Comparison of ENCODE assay signal across 12 cellular contexts in the genomic region with DNA sequence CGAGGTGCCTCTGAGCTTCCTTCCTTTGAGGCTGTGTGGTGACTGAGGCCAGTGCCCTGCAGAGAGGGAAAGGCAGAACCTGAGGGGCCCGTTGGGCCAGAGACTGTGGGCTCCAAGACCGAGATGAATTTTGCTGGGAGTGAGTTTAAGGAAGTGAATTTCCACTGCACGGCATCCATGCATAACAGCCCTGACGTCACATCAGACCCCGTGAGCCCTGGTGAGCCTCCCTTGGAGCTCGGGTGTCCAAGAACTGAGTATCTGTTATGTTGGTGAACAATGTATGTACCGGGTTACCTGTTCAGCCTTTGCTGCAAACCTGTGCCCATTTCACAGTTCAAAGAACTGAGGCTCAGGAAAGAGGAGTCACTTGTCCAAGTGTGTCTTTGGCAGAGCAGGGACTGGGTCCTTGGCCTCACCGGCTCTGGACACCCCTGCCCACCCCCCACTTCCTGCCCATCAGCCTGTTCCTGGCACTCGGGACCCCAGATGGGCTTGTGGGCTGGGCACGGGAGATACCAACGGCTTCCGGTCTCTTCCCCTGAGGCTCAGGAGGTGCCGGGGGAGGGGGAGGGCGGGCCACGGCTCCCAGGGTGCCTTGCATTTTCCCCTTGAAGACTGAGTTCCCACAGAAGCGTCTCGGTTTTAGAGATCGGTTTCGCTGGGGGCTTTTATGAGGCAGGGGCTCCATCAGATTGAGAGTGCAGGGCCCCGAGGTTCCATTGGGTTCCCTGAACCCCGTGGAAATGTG. TPM values are rescaled to one million over a fixed set of nuclear protein-coding genes. Genes with fewer than 3 reads are reported as not detected.
DNase-seq lines count a peak whose midpoint lies in the region; ATAC-seq lines count a peak whose summit lies in the region.
"Had no signal": no experiment of that assay in that cellular context is flagged by ENCODE, and none has a peak within 500 bp of the region (broad histone marks: within the 10 kb centered on the region; RNA-seq: fewer than 3 reads in every experiment).

No MANE protein-coding gene starts in this region.

- H3K36me3 Mint-ChIP-seq in CD8-positive, alpha-beta memory T cell: peaks cover 0 to 1% (median 0%) of the 10 kb centered on the region in 3 donors
- H3K36me3 Mint-ChIP-seq in T-helper 1 cell treated with Interleukin-12 subunit alpha and Interleukin-12 subunit beta and Interleukin-4 antibody, amounts not matched to agents 30 μg/mL and 1 μg/mL, for 36 hours (ENCODE audit: low read depth): peaks cover 5% of the 10 kb centered on the region

- no peaks in the 10 kb centered on the region for H3K27me3 Mint-ChIP-seq in CD8-positive, alpha-beta memory T cell
- H3K27me3 Mint-ChIP-seq in T-helper 1 cell treated with Interleukin-12 subunit alpha and Interleukin-12 subunit beta and Interleukin-4 antibody, amounts not matched to agents 30 μg/mL and 1 μg/mL, for 36 hours (ENCODE audit: low read depth): peaks cover 3% of the 10 kb centered on the region

- CTCF ChIA-PET in CD8-positive, alpha-beta memory T cell (lab: Charles Lee): interaction anchor here (2.0 kb wide), 1 partner anchor 30 kb away, joined by 11 read pairs; no protein-coding TSS in a partner anchor

- H2AFZ ChIP-seq in neuronal stem cell (ENCODE audit: low read length): no peak overlapping the region

- H3K9me3 ChIP-seq in CD8-positive, alpha-beta memory T cell (ENCODE audit: low read length): no peaks in the 10 kb centered on the region
- H3K9me3 ChIP-seq in neuronal stem cell (replicated peaks in 1 of 2; ENCODE audit: control insufficient read depth in 2 of 2, insufficient read depth in 1 of 2, low read depth in 1 of 2, low read length in 2 of 2): no peaks in the 10 kb centered on the region
- H3K9me3 ChIP-seq: transverse colon had no signal

- ATAC-seq in GM21576 (IDR thresholded peaks at IDR 0.05; ENCODE audit: unreplicated experiment): no peak
- ATAC-seq: gastroesophageal sphincter had no signal

- no peak overlapping the region for H3K9ac ChIP-seq in neuronal stem cell (ENCODE audit: low read depth, low read length, poor library complexity)

- H3K27me3 ChIP-seq in CD8-positive, alpha-beta memory T cell (ENCODE audit: insufficient read depth, low read length, poor library complexity, severe bottlenecking): no peaks in the 10 kb centered on the region
- H3K27me3 ChIP-seq in neuronal stem cell (ENCODE audit: control insufficient read depth in 3 of 3, insufficient read depth in 3 of 3, low read depth in 1 of 3, low read length in 3 of 3): peaks cover 0 to 12% (median 2%) of the 10 kb centered on the region in 3 experiments

- no peak overlapping the region for H3K23ac ChIP-seq in neuronal stem cell (ENCODE audit: low read depth, low read length, poor library complexity)

- no CpG with 5 or more reads among the region's 22 CpGs for WGBS in neuronal stem cell (ENCODE audit: extremely low coverage in 2 of 2, insufficient read length in 2 of 2, insufficient replicate concordance in 1 of 2), 2 donors

- H3K4me3 Mint-ChIP-seq in CD8-positive, alpha-beta memory T cell: peak overlapping the region; percentile 34 to 81 (median 64)
- H3K4me3 Mint-ChIP-seq in T-helper 1 cell treated with Interleukin-12 subunit alpha and Interleukin-12 subunit beta and Interleukin-4 antibody, amounts not matched to agents 30 μg/mL and 1 μg/mL, for 36 hours: peak overlapping the region; percentile 23

- peak overlapping the region; percentile 41 for H2AK5ac ChIP-seq in neuronal stem cell (ENCODE audit: low read depth, low read length)

- H2BK120ac ChIP-seq in neuronal stem cell (ENCODE audit: low read depth, low read length): no peak overlapping the region

- H3K4me2 ChIP-seq in neuronal stem cell (ENCODE audit: insufficient read depth, low read length, poor library complexity, severe bottlenecking): no peak overlapping the region

- H2BK15ac ChIP-seq in neuronal stem cell (ENCODE audit: low read length): no peak overlapping the region

- peaks cover 41% of the 10 kb centered on the region for H3K4me1 ChIP-seq in CD8-positive, alpha-beta memory T cell (ENCODE audit: insufficient read depth, low read length)
- no peaks in the 10 kb centered on the region for H3K4me1 ChIP-seq in neuronal stem cell (ENCODE audit: control insufficient read depth in 2 of 2, insufficient read depth in 1 of 2, low read depth in 1 of 2, low read length in 2 of 2)
- H3K4me1 ChIP-seq: gastroesophageal sphincter, transverse colon had no signal

- H2BK12ac ChIP-seq in neuronal stem cell (ENCODE audit: low read length): no peak overlapping the region

- peaks cover 51 to 62% (median 53%) of the 10 kb centered on the region in 3 donors for H3K4me1 Mint-ChIP-seq in CD8-positive, alpha-beta memory T cell
- H3K4me1 Mint-ChIP-seq in T-helper 1 cell treated with Interleukin-12 subunit alpha and Interleukin-12 subunit beta and Interleukin-4 antibody, amounts not matched to agents 30 μg/mL and 1 μg/mL, for 36 hours (ENCODE audit: low read depth): peaks cover 49% of the 10 kb centered on the region

- POLR2A ChIA-PET in CD8-positive, alpha-beta memory T cell (lab: Charles Lee): interaction anchor here (0.8 kb wide), 1 partner anchor 9 kb away, joined by 4 read pairs; no protein-coding TSS in a partner anchor

- H3K27ac Mint-ChIP-seq in CD8-positive, alpha-beta memory T cell: peak overlapping the region; percentile 1 to 82 (median 50)
- H3K27ac Mint-ChIP-seq in T-helper 1 cell treated with Interleukin-12 subunit alpha and Interleukin-12 subunit beta and Interleukin-4 antibody, amounts not matched to agents 30 μg/mL and 1 μg/mL, for 36 hours: no peak overlapping the region

- H3K4ac ChIP-seq in neuronal stem cell (ENCODE audit: low read length): no peak overlapping the region

- peak overlapping the region; percentile 27 for H3K18ac ChIP-seq in neuronal stem cell (ENCODE audit: low read length)

- no peak overlapping the region for H3K27ac ChIP-seq in CD8-positive, alpha-beta memory T cell (ENCODE audit: low read depth, low read length)
- no peak overlapping the region for H3K27ac ChIP-seq in neuronal stem cell (replicated peaks; ENCODE audit: low read length)
- H3K27ac ChIP-seq: gastroesophageal sphincter, transverse colon had no signal

- no peaks in the 10 kb centered on the region for H3K9me3 Mint-ChIP-seq in CD8-positive, alpha-beta memory T cell
- peaks cover 5% of the 10 kb centered on the region for H3K9me3 Mint-ChIP-seq in T-helper 1 cell treated with Interleukin-12 subunit alpha and Interleukin-12 subunit beta and Interleukin-4 antibody, amounts not matched to agents 30 μg/mL and 1 μg/mL, for 36 hours

- peak overlapping the region; percentile 1 for H3K4me3 ChIP-seq in CD8-positive, alpha-beta memory T cell (ENCODE audit: low read length)
- no peak overlapping the region for H3K4me3 ChIP-seq in neuronal stem cell (ENCODE audit: low read length in 2 of 2)
- H3K4me3 ChIP-seq: gastroesophageal sphincter, transverse colon had no signal

- DNase-seq in CD8-positive, alpha-beta memory T cell: peak; percentile 15 to 55 (median 18)
- DNase-seq in activated gamma-delta T cell treated with anti-CD3 and anti-CD28 coated beads, Interleukin-2, amount 50 U/mL, for 16 hours (ENCODE audit: low read depth): peak; percentile 14
- DNase-seq in neuronal stem cell (ENCODE audit: low spot score) (no peak), DMS79 (lab: John Stamatoyannopoulos, UW) (no peak), islet precursor cell (no peak)
- DNase-seq in NK-92 treated with Interleukin-12 subunit alpha and Interleukin-12 subunit beta, amount 100 ng/mL, for 24 hours (lab: John Stamatoyannopoulos, UW): no peak
- DNase-seq: NCI-H446, transverse colon had no signal

- no peak overlapping the region for H3K14ac ChIP-seq in neuronal stem cell (ENCODE audit: low read length)

- H2BK5ac ChIP-seq in neuronal stem cell (ENCODE audit: low read length): peak overlapping the region; percentile 59

- H4K8ac ChIP-seq in neuronal stem cell (ENCODE audit: low read depth, low read length): no peak overlapping the region

- no peaks in the 10 kb centered on the region for H3K79me1 ChIP-seq in neuronal stem cell (ENCODE audit: low read depth, low read length)

- H3K36me3 ChIP-seq in CD8-positive, alpha-beta memory T cell (ENCODE audit: insufficient read depth, low read length): no peaks in the 10 kb centered on the region
- no peaks in the 10 kb centered on the region for H3K36me3 ChIP-seq in neuronal stem cell (replicated peaks in 1 of 2; ENCODE audit: control insufficient read depth in 2 of 2, insufficient read depth in 2 of 2, low read length in 2 of 2)
- H3K36me3 ChIP-seq: gastroesophageal sphincter, transverse colon had no signal

- H4K91ac ChIP-seq in neuronal stem cell (ENCODE audit: low read depth, low read length, poor library complexity): no peak overlapping the region

RNA-seq across cellular contexts. Expression of gene NFILZ, which starts 33.7 kb away (rescaled TPM):
- not detected for total RNA-seq in CD8-positive, alpha-beta memory T cell
- not detected for polyA plus RNA-seq in CD8-positive, alpha-beta memory T cell
- polyA plus RNA-seq in neuronal stem cell (2013, experiment 1 of 2): not detected
- not detected for polyA plus RNA-seq in neuronal stem cell (2013, experiment 2 of 2)
- total RNA-seq: gastroesophageal sphincter; T-helper 1 cell treated with Interleukin-12 subunit alpha and Interleukin-12 subunit beta and Interleukin-4 antibody, amounts not matched to agents 30 ng/mL and 1 ng/mL, for 36 hours; transverse colon had no signal

RNA-seq across cellular contexts. Expression of gene ACTL9, which starts 34.5 kb away (rescaled TPM):
- not detected for total RNA-seq in CD8-positive, alpha-beta memory T cell
- not detected for polyA plus RNA-seq in CD8-positive, alpha-beta memory T cell
- not detected for polyA plus RNA-seq in neuronal stem cell (2013, experiment 1 of 2)
- not detected for polyA plus RNA-seq in neuronal stem cell (2013, experiment 2 of 2)
- total RNA-seq: gastroesophageal sphincter; T-helper 1 cell treated with Interleukin-12 subunit alpha and Interleukin-12 subunit beta and Interleukin-4 antibody, amounts not matched to agents 30 ng/mL and 1 ng/mL, for 36 hours; transverse colon had no signal

RNA-seq across cellular contexts. Expression of gene ADAMTS10, which starts 53.6 kb away (rescaled TPM):
- 10 to 100 TPM; 13.2 to 16.2 TPM for total RNA-seq in CD8-positive, alpha-beta memory T cell
- polyA plus RNA-seq in CD8-positive, alpha-beta memory T cell: 1.3 TPM
- polyA plus RNA-seq in neuronal stem cell (2013, experiment 1 of 2): 5.3 TPM
- polyA plus RNA-seq in neuronal stem cell (2013, experiment 2 of 2): 4.6 TPM

RNA-seq across cellular contexts. Expression of gene OR2Z1, which starts 57.3 kb away (rescaled TPM):
- total RNA-seq in CD8-positive, alpha-beta memory T cell: not detected
- not detected for polyA plus RNA-seq in CD8-positive, alpha-beta memory T cell
- polyA plus RNA-seq in neuronal stem cell (2013, experiment 1 of 2): not detected
- polyA plus RNA-seq in neuronal stem cell (2013, experiment 2 of 2): not detected
- total RNA-seq: gastroesophageal sphincter, transverse colon had no signal

Comparison
In these comparisons a context has a peak if more than half of its experiments do, and no peak if none do; other contexts are left out.
1. DNase-seq: peak in CD8-positive, alpha-beta memory T cell (5 of 5) and activated gamma-delta T cell treated with anti-CD3 and anti-CD28 coated beads, Interleukin-2, amount 50 U/mL, for 16 hours (single experiment); none in neuronal stem cell (single experiment), NK-92 treated with Interleukin-12 subunit alpha and Interleukin-12 subunit beta, amount 100 ng/mL, for 24 hours (single experiment), DMS79 (single experiment) and islet precursor cell (single experiment).